8 cellular contexts compared by ENCODE assay signal in the genomic region with DNA sequence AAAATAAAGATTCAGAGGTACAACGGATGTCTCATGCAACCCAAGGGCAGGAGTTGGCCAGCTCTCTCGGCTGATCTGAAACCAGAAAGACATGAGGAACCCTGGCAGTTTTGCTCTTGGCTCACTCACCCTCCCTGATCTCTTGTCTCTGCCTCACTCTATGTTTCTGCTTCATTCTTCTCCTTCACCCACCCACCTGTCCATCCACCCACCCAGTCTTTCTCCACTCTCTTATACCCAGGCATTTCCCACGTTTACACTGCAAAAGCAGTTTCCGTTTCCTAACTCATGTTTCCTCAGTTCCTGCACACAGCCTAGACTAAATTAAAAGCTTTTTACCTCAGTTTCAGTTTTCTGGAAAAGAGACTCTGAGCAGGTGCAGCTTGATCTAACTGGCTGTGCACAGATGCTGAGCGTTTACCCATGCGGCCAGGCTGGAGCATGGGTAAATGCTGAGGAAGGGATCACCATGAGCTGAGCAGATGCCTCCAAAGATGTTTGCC.
A peak's percentile ranks its signal among the peaks of the same experiment; 100 is the strongest.
DNase-seq lines count a peak whose midpoint lies in the region; ATAC-seq and TF ChIP-seq lines count a peak whose summit lies in the region.

No MANE protein-coding gene starts in this region.

- H3K4me3 Mint-ChIP-seq in nephron progenitor cell, result no peak overlapping the region

- no peaks in the 10 kb centered on the region for H3K36me3 Mint-ChIP-seq in nephron progenitor cell (ENCODE audit: low read depth)

- peak; percentile 37 for ATAC-seq in GM18858 (IDR thresholded peaks at IDR 0.05; ENCODE audit: unreplicated experiment)
- ATAC-seq in HG02588 (IDR thresholded peaks at IDR 0.05; ENCODE audit: unreplicated experiment), result peak; percentile 37

- TF ChIP-seq CTCF in nephron progenitor cell (IDR thresholded peaks at IDR 0.05) (no peak), GM10266 (IDR thresholded peaks at IDR 0.05; ENCODE audit: control insufficient read depth, insufficient read depth, low read depth, missing control alignments) (no peak)

- H3K27ac Mint-ChIP-seq in nephron progenitor cell, result no peak overlapping the region

- H3K27me3 Mint-ChIP-seq in nephron progenitor cell (ENCODE audit: low read depth, poor library complexity), result peaks cover 22% of the 10 kb centered on the region

- 0 out of 2 replicates have a peak, but pooled peaks have one; percentile 28 for TF ChIP-seq POLR2A in Raji (IDR thresholded peaks at IDR 0.05; ENCODE audit: insufficient read depth, low read depth, low read length)

- DNase-seq in lung microvascular endothelial cell (ENCODE audit: low read depth in 2 of 2), result peak; percentile 8 to 29
- no peak for DNase-seq in GM19240 (ENCODE audit: insufficient read length, low spot score)
- no peak for DNase-seq in nephron progenitor cell
- DNase-seq in NCI-H446 (lab: John Stamatoyannopoulos, UW), result no peak
- DNase-seq in GM10266 (ENCODE audit: extremely low spot score), result no peak

- H3K9me3 Mint-ChIP-seq in nephron progenitor cell, result no peaks in the 10 kb centered on the region

- peaks cover 22% of the 10 kb centered on the region for H3K4me1 Mint-ChIP-seq in nephron progenitor cell

Comparison
In these comparisons a context has a peak if more than half of its experiments do, and no peak if none do; other contexts are left out.
1. DNase-seq: peak in lung microvascular endothelial cell (2 of 2); none in GM19240 (single experiment), nephron progenitor cell (single experiment), NCI-H446 (0 of 2) and GM10266 (single experiment).